In the genomic region with DNA sequence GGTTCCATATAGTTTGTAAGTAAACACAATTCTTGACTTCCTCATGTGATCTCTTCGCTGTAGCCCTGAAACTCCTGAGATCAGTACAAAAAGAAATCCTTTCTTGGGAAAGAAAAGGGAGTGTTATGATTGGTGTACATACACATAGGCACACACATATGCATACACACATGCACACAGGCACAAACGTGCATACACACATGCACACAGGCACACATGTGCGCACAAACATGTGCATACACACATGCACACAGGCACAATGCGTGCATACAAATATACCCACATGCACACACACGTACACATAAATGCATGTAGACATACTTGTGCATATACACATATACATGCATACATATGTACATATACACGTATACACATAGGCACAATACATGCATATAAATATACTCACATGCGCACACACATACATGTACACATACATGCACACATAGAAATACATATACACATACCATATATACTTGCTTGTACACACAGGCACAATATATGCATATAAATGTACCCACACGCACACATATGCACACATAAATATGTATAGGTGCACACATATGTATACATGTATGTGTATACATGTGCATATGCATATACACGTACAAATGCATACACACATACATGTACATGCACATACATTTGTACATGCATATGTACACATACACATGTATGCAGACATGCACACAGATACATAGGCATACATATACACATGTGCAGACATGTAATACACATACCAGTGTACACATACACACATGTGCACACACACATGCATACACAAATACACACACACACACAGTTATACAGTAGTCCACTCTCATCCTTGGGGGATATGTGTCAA, we compare ENCODE assay signal across 15 cellular contexts. TPM values are rescaled to one million over a fixed set of nuclear protein-coding genes. Genes with fewer than 3 reads are reported as not detected.
A peak's percentile ranks its signal among the peaks of the same experiment; 100 is the strongest.
DNase-seq lines count a peak whose midpoint lies in the region; ATAC-seq lines count a peak whose summit lies in the region.
"Had no signal": no experiment of that assay in that cellular context is flagged by ENCODE, and none has a peak within 500 bp of the region (broad histone marks: within the 10 kb centered on the region; RNA-seq: fewer than 3 reads in every experiment).

No MANE protein-coding gene starts in this region.

- POLR2A ChIA-PET in activated CD4-positive, alpha-beta memory T cell treated with anti-CD3 and anti-CD28 coated beads, Interleukin-2, amount 10 ng/mL, durations not matched to agents 7 days and 5 days (lab: Charles Lee), result interaction anchor here (1.1 to 2.5 kb wide), 6 partner anchors 8 to 435 kb away, joined by 3 to 23 read pairs (median 10); partner anchors contain the start of genes ATMIN and CMIP
- POLR2A ChIA-PET in activated CD4-positive, alpha-beta memory T cell treated with anti-CD3 and anti-CD28 coated beads for 36 hours (lab: Charles Lee), result no interaction called here

- peak overlapping the region; percentile 90 for H3K27ac Mint-ChIP-seq in activated CD4-positive, alpha-beta memory T cell treated with anti-CD3 and anti-CD28 coated beads, Interleukin-2, amount 10 ng/mL, durations not matched to agents 7 days and 5 days
- H3K27ac Mint-ChIP-seq in activated CD4-positive, alpha-beta memory T cell treated with anti-CD3 and anti-CD28 coated beads for 36 hours, result no peak overlapping the region
- peak overlapping the region; percentile 87 for H3K27ac Mint-ChIP-seq in dendritic cell treated with granulocyte-macrophage colony-stimulating factor and Interleukin-4, amounts not matched to agents 40 ng/mL and 50 ng/mL, for 4 days
- H3K27ac Mint-ChIP-seq in stimulated activated effector memory CD8-positive, alpha-beta T cell treated with anti-CD3 and anti-CD28 coated beads, Interleukin-12 subunit alpha, Interleukin-12 subunit beta, amount 100 ng/mL, for 72 hours, result peak overlapping the region; percentile 94

- peaks cover 60% of the 10 kb centered on the region for H3K4me1 Mint-ChIP-seq in activated CD4-positive, alpha-beta memory T cell treated with anti-CD3 and anti-CD28 coated beads, Interleukin-2, amount 10 ng/mL, durations not matched to agents 7 days and 5 days
- peaks cover 62% of the 10 kb centered on the region for H3K4me1 Mint-ChIP-seq in activated CD4-positive, alpha-beta memory T cell treated with anti-CD3 and anti-CD28 coated beads for 36 hours (ENCODE audit: low read depth)
- H3K4me1 Mint-ChIP-seq in dendritic cell treated with granulocyte-macrophage colony-stimulating factor and Interleukin-4, amounts not matched to agents 40 ng/mL and 50 ng/mL, for 4 days (ENCODE audit: low read depth), result peaks cover 96% of the 10 kb centered on the region
- H3K4me1 Mint-ChIP-seq in stimulated activated effector memory CD8-positive, alpha-beta T cell treated with anti-CD3 and anti-CD28 coated beads, Interleukin-12 subunit alpha, Interleukin-12 subunit beta, amount 100 ng/mL, for 72 hours, result peaks cover 84% of the 10 kb centered on the region

- H3K27me3 Mint-ChIP-seq in activated CD4-positive, alpha-beta memory T cell treated with anti-CD3 and anti-CD28 coated beads, Interleukin-2, amount 10 ng/mL, durations not matched to agents 7 days and 5 days, result no peaks in the 10 kb centered on the region
- H3K27me3 Mint-ChIP-seq in activated CD4-positive, alpha-beta memory T cell treated with anti-CD3 and anti-CD28 coated beads for 36 hours, result no peaks in the 10 kb centered on the region
- H3K27me3 Mint-ChIP-seq in dendritic cell treated with granulocyte-macrophage colony-stimulating factor and Interleukin-4, amounts not matched to agents 40 ng/mL and 50 ng/mL, for 4 days, result no peaks in the 10 kb centered on the region

- no peaks in the 10 kb centered on the region for H3K9me3 ChIP-seq in Karpas-422 (ENCODE audit: low read length)
- H3K9me3 ChIP-seq: left ventricle myocardium inferior had no signal

- intact Hi-C loops in activated CD4-positive, alpha-beta memory T cell treated with anti-CD3 and anti-CD28 coated beads for 36 hours (cut with micrococcal nuclease), result loop anchor here (2.0 kb wide), 1 partner anchor 26 kb away; the partner anchor contains the start of gene CMIP
- intact Hi-C loops in dendritic cell treated with granulocyte-macrophage colony-stimulating factor and Interleukin-4, amounts not matched to agents 40 ng/mL and 50 ng/mL, for 4 days (cut with micrococcal nuclease), result loop anchor here (5.0 kb wide), 1 partner anchor 36 kb away; no protein-coding TSS in a partner anchor

- no peak overlapping the region for H3K9ac ChIP-seq in Karpas-422 (ENCODE audit: low read length)

- H4K20me1 ChIP-seq in Karpas-422 (ENCODE audit: insufficient read depth, low read depth, low read length), result no peaks in the 10 kb centered on the region; the same call in 1 of the 2 replicates

- no peak overlapping the region for H2AFZ ChIP-seq in Karpas-422 (ENCODE audit: low read length)
- H2AFZ ChIP-seq: hepatocyte had no signal

- H3K27ac ChIP-seq in Karpas-422 (ENCODE audit: low read length), result peak overlapping the region; percentile 84
- H3K27ac ChIP-seq: hepatocyte, WERI-Rb-1 had no signal

- H3K4me2 ChIP-seq in Karpas-422 (ENCODE audit: low read depth, low read length, poor library complexity, severe bottlenecking), result peak overlapping the region; percentile 49
- H3K4me2 ChIP-seq: hepatocyte had no signal

- H3K4me1 ChIP-seq in Karpas-422 (ENCODE audit: low read length), result peaks cover 20% of the 10 kb centered on the region

- peak overlapping the region; percentile 63 for H3K4me3 Mint-ChIP-seq in activated CD4-positive, alpha-beta memory T cell treated with anti-CD3 and anti-CD28 coated beads, Interleukin-2, amount 10 ng/mL, durations not matched to agents 7 days and 5 days
- H3K4me3 Mint-ChIP-seq in activated CD4-positive, alpha-beta memory T cell treated with anti-CD3 and anti-CD28 coated beads for 36 hours, result no peak overlapping the region
- peak overlapping the region; percentile 69 for H3K4me3 Mint-ChIP-seq in dendritic cell treated with granulocyte-macrophage colony-stimulating factor and Interleukin-4, amounts not matched to agents 40 ng/mL and 50 ng/mL, for 4 days
- H3K4me3 Mint-ChIP-seq in stimulated activated effector memory CD8-positive, alpha-beta T cell treated with anti-CD3 and anti-CD28 coated beads, Interleukin-12 subunit alpha, Interleukin-12 subunit beta, amount 100 ng/mL, for 72 hours, result peak overlapping the region; percentile 64

- CTCF ChIA-PET in activated CD4-positive, alpha-beta memory T cell treated with anti-CD3 and anti-CD28 coated beads, Interleukin-2, amount 10 ng/mL, durations not matched to agents 7 days and 5 days (lab: Charles Lee), result interaction anchor here (1.2 to 1.5 kb wide), 3 partner anchors 10 to 57 kb away, joined by 3 to 9 read pairs (median 4); no protein-coding TSS in a partner anchor
- CTCF ChIA-PET in activated CD4-positive, alpha-beta memory T cell treated with anti-CD3 and anti-CD28 coated beads for 36 hours (lab: Charles Lee), result no interaction called here

- H3K9me2 ChIP-seq in Karpas-422 (replicated peaks; ENCODE audit: insufficient read depth, low read length), result no peaks in the 10 kb centered on the region

- ATAC-seq in stimulated activated effector memory CD8-positive, alpha-beta T cell treated with anti-CD3 and anti-CD28 coated beads, Interleukin-12 subunit alpha, Interleukin-12 subunit beta, amount 100 ng/mL, for 72 hours, result no peak
- ATAC-seq in GM21529 (IDR thresholded peaks at IDR 0.05; ENCODE audit: unreplicated experiment), result no peak
- no peak for ATAC-seq in GM19463 (IDR thresholded peaks at IDR 0.05; ENCODE audit: unreplicated experiment)
- ATAC-seq: SK-N-SH treated with all-trans-retinoic acid at 6 μM for 48 hours had no signal

- H3K9me3 Mint-ChIP-seq in activated CD4-positive, alpha-beta memory T cell treated with anti-CD3 and anti-CD28 coated beads, Interleukin-2, amount 10 ng/mL, durations not matched to agents 7 days and 5 days, result peaks cover 1% of the 10 kb centered on the region
- no peaks in the 10 kb centered on the region for H3K9me3 Mint-ChIP-seq in activated CD4-positive, alpha-beta memory T cell treated with anti-CD3 and anti-CD28 coated beads for 36 hours
- H3K9me3 Mint-ChIP-seq in dendritic cell treated with granulocyte-macrophage colony-stimulating factor and Interleukin-4, amounts not matched to agents 40 ng/mL and 50 ng/mL, for 4 days, result no peaks in the 10 kb centered on the region
- no peaks in the 10 kb centered on the region for H3K9me3 Mint-ChIP-seq in stimulated activated effector memory CD8-positive, alpha-beta T cell treated with anti-CD3 and anti-CD28 coated beads, Interleukin-12 subunit alpha, Interleukin-12 subunit beta, amount 100 ng/mL, for 72 hours

- no peaks in the 10 kb centered on the region for H3K79me2 ChIP-seq in Karpas-422 (ENCODE audit: low read length)

- no peak overlapping the region for H3K4me3 ChIP-seq in Karpas-422 (ENCODE audit: low read length)
- H3K4me3 ChIP-seq: hepatocyte, left ventricle myocardium inferior had no signal

- no peaks in the 10 kb centered on the region for H3K36me3 ChIP-seq in Karpas-422 (ENCODE audit: insufficient read depth, low read length)
- H3K36me3 ChIP-seq: WERI-Rb-1 had no signal

- H3K36me3 Mint-ChIP-seq in activated CD4-positive, alpha-beta memory T cell treated with anti-CD3 and anti-CD28 coated beads, Interleukin-2, amount 10 ng/mL, durations not matched to agents 7 days and 5 days (ENCODE audit: low read depth), result peaks cover 23% of the 10 kb centered on the region
- H3K36me3 Mint-ChIP-seq in activated CD4-positive, alpha-beta memory T cell treated with anti-CD3 and anti-CD28 coated beads for 36 hours, result peaks cover 7% of the 10 kb centered on the region
- peaks cover 62% of the 10 kb centered on the region for H3K36me3 Mint-ChIP-seq in dendritic cell treated with granulocyte-macrophage colony-stimulating factor and Interleukin-4, amounts not matched to agents 40 ng/mL and 50 ng/mL, for 4 days (ENCODE audit: low read depth)
- peaks cover 32% of the 10 kb centered on the region for H3K36me3 Mint-ChIP-seq in stimulated activated effector memory CD8-positive, alpha-beta T cell treated with anti-CD3 and anti-CD28 coated beads, Interleukin-12 subunit alpha, Interleukin-12 subunit beta, amount 100 ng/mL, for 72 hours

- H3K27me3 ChIP-seq in Karpas-422 (ENCODE audit: low read length), result no peaks in the 10 kb centered on the region
- H3K27me3 ChIP-seq: hepatocyte had no signal

- no peak for DNase-seq in activated CD4-positive, alpha-beta memory T cell treated with anti-CD3 and anti-CD28 coated beads, Interleukin-2, amount 10 ng/mL, durations not matched to agents 7 days and 5 days
- DNase-seq in activated CD4-positive, alpha-beta memory T cell treated with anti-CD3 and anti-CD28 coated beads for 36 hours, result no peak
- DNase-seq in Karpas-422 (no peak), NCI-H1417 treated with DMSO at 0.1 percent for 48 hours (lab: John Stamatoyannopoulos, UW) (no peak)
- DNase-seq in stimulated activated effector memory CD8-positive, alpha-beta T cell treated with anti-CD3 and anti-CD28 coated beads, Interleukin-12 subunit alpha, Interleukin-12 subunit beta, amount 100 ng/mL, for 72 hours (ENCODE audit: low spot score in 2 of 2), result no peak
- DNase-seq: dermis blood vessel endothelial cell, NCI-H1048, OCI-M1, WERI-Rb-1 had no signal

RNA-seq across cellular contexts. Expression of gene CMIP, which starts 26.4 kb away (rescaled TPM):
- 10 to 100 TPM; 57.1 to 58.3 TPM for total RNA-seq in activated CD4-positive, alpha-beta memory T cell treated with anti-CD3 and anti-CD28 coated beads, Interleukin-2, amount 10 ng/mL, durations not matched to agents 7 days and 5 days
- 10 to 100 TPM; 35.0 to 36.6 TPM for total RNA-seq in activated CD4-positive, alpha-beta memory T cell treated with anti-CD3 and anti-CD28 coated beads for 36 hours
- total RNA-seq in Karpas-422 (2014; rRNA removed; shearing (Covaris generic); ENCODE audit: low replicate concordance), result 5.0 and 12.7 TPM in 2 replicates
